Comparison of ENCODE assay signal across 24 cellular contexts in genomic region chr17:19671433-19671832, GRCh38. TPM values are rescaled to one million over a fixed set of nuclear protein-coding genes. Genes with fewer than 3 reads are reported as not detected.
DNase-seq lines count a peak whose midpoint lies in the region; ATAC-seq and TF ChIP-seq lines count a peak whose summit lies in the region.
"Had no signal": no experiment of that assay in that cellular context is flagged by ENCODE, and none has a peak within 500 bp of the region (broad histone marks: within the 10 kb centered on the region; RNA-seq: fewer than 3 reads in every experiment).

No MANE protein-coding gene starts in this region.

- TF ChIP-seq POLR2A in vagina (IDR thresholded peaks at IDR 0.05), result no peak
- TF ChIP-seq POLR2A in ovary (IDR thresholded peaks at IDR 0.05), result no peak

- no peak for TF ChIP-seq CTCF in right atrium auricular region (IDR thresholded peaks at IDR 0.05)
- no peak for TF ChIP-seq CTCF in vagina (IDR thresholded peaks at IDR 0.05)
- no peak for TF ChIP-seq CTCF in ovary (IDR thresholded peaks at IDR 0.05)
- TF ChIP-seq CTCF in ascending aorta (IDR thresholded peaks at IDR 0.05), result no peak

- intact Hi-C loops in Right ventricle myocardium superior (cut with DNase I), result no loop called here
- intact Hi-C loops in cardiac septum (cut with DNase I), result no loop called here
- intact Hi-C loops in vagina (cut with DNase I), result no loop called here
- intact Hi-C loops in ovary (cut with DNase I), result no loop called here
- intact Hi-C loops in ascending aorta (cut with DNase I), result no loop called here

- TF ChIP-seq EP300 in ovary (IDR thresholded peaks at IDR 0.05), result no peak

- 45 to 55% (median 51%) methylated on average over 4 of the region's 4 CpGs for WGBS in ovary, 3 donors

- ATAC-seq in Right ventricle myocardium superior (ENCODE audit: poor library complexity), result peak; percentile 59
- ATAC-seq: activated CD4-positive, CD25-positive, alpha-beta regulatory T cell treated with anti-CD3 and anti-CD28 coated beads, Interleukin-2, amount 50 U/mL, for 24 hours; activated naive CD4-positive, alpha-beta T cell treated with anti-CD3 and anti-CD28 coated beads, Interleukin-2, amount 50 U/mL, for 72 hours had no signal

- H3K36me3 ChIP-seq in right atrium auricular region (peaks cover 14% of the 10 kb centered on the region), vagina (peaks cover 0 to 29% of the 10 kb centered on the region in 2 donors), ovary (no peaks in the 10 kb centered on the region), ascending aorta (peaks cover 23 to 53% of the 10 kb centered on the region in 2 donors)
- H3K36me3 ChIP-seq: brain microvascular endothelial cell had no signal

- H3K9me3 ChIP-seq in right atrium auricular region, result no peaks in the 10 kb centered on the region
- H3K9me3 ChIP-seq in vagina, result no peaks in the 10 kb centered on the region
- H3K9me3 ChIP-seq in ovary, result no peaks in the 10 kb centered on the region
- no peaks in the 10 kb centered on the region for H3K9me3 ChIP-seq in ascending aorta
- H3K9me3 ChIP-seq: left lung, SK-N-SH had no signal

- H3K4me1 ChIP-seq in right atrium auricular region (peaks cover 0 to 17% of the 10 kb centered on the region in 2 donors), vagina (peaks cover 9% of the 10 kb centered on the region), ovary (ENCODE audit: insufficient read depth) (no peaks in the 10 kb centered on the region), ascending aorta (peaks cover 0 to 7% of the 10 kb centered on the region in 2 donors)

- H3K27me3 ChIP-seq in right atrium auricular region, result no peaks in the 10 kb centered on the region
- H3K27me3 ChIP-seq in vagina, result no peaks in the 10 kb centered on the region
- H3K27me3 ChIP-seq in ovary, result no peaks in the 10 kb centered on the region
- no peaks in the 10 kb centered on the region for H3K27me3 ChIP-seq in ascending aorta
- H3K27me3 ChIP-seq: brain microvascular endothelial cell, left lung had no signal

- no peak for DNase-seq in Right ventricle myocardium superior
- no peak for DNase-seq in cardiac septum (ENCODE audit: low spot score)
- DNase-seq in right atrium auricular region (ENCODE audit: low spot score), result no peak
- peak; percentile 13 for DNase-seq in pons (ENCODE audit: low spot score)
- DNase-seq in vagina (ENCODE audit: extremely low spot score in 2 of 2), result no peak
- DNase-seq in C1 segment of cervical spinal cord (lab: John Stamatoyannopoulos, UW), result no peak
- no peak for DNase-seq in ovary
- no peak for DNase-seq in ascending aorta (ENCODE audit: low spot score in 2 of 2)
- DNase-seq: brain microvascular endothelial cell; foreskin melanocyte; NCI-H146; NCI-H748 treated with DMSO at 0.1 percent for 48 hours; SK-N-SH; stimulated activated CD4-positive, alpha-beta T cell treated with anti-CD3 and anti-CD28 coated beads, Interleukin-2, amount 100 ng/mL, for 48 hours; T-helper 9 cell had no signal

- H3K4me3 ChIP-seq in right atrium auricular region (no peak overlapping the region), vagina (no peak overlapping the region), ovary (no peak overlapping the region), ascending aorta (no peak overlapping the region)
- H3K4me3 ChIP-seq: GM12878, left lung had no signal

- H3K27ac ChIP-seq in right atrium auricular region (peak overlapping the region; percentile 50 to 56), vagina (peak overlapping the region; percentile 14), ovary (no peak overlapping the region), ascending aorta (peak overlapping the region in 1 of 2 donors; percentile 46)
- H3K27ac ChIP-seq: brain microvascular endothelial cell had no signal

RNA-seq across cellular contexts. Expression of gene ALDH3A2, which starts 22.9 kb away (rescaled TPM):
- total RNA-seq in Right ventricle myocardium superior, result 53.6 TPM
- 107 TPM for total RNA-seq in cardiac septum
- total RNA-seq in right atrium auricular region, result 10 to 100 TPM; 45.8 to 52.3 TPM
- 268 TPM for total RNA-seq in vagina
- 100 to 1,000 TPM in 1 of 7 donors, 10 to 100 TPM in 6; 48.0 to 109 (median 74.6) TPM for total RNA-seq in ovary
- polyA plus RNA-seq in ovary, result 100 to 1,000 TPM in 1 of 2 donors, 10 to 100 TPM in 1; 31.1 to 126 TPM
- 189 TPM for total RNA-seq in ascending aorta

RNA-seq across cellular contexts. Expression of gene SLC47A2, which starts 45.0 kb away (rescaled TPM):
- not detected for total RNA-seq in Right ventricle myocardium superior
- total RNA-seq in cardiac septum, result not detected
- not detected for total RNA-seq in right atrium auricular region
- 0.74 TPM for total RNA-seq in vagina
- 10 to 100 TPM in 1 of 7 donors, under 1 TPM in 2, not detected in 4; 0.87 to 29.4 (median 1.00) TPM for total RNA-seq in ovary
- not detected for polyA plus RNA-seq in ovary
- total RNA-seq in ascending aorta, result not detected
- total RNA-seq: A673; activated CD8-positive, alpha-beta memory T cell treated with anti-CD3 and anti-CD28 coated beads for 36 hours; activated naive CD4-positive, alpha-beta T cell treated with anti-CD3 and anti-CD28 coated beads, Interleukin-2, amount 50 U/mL, for 72 hours; endothelial cell of umbilical vein; GM12878; H4; left lung had no signal
- polyA plus RNA-seq: CD14-positive monocyte, endothelial cell of umbilical vein, GM12878, SK-N-SH had no signal

Comparison
In these comparisons a context has a peak if more than half of its experiments do, and no peak if none do; other contexts are left out.
1. H3K27ac ChIP-seq: peak in right atrium auricular region (2 of 2) and vagina (single experiment); none in ovary (0 of 2).